Comparison of ENCODE assay signal across 2 cellular contexts in genomic region chr3:107524214-107525100, GRCh38.
A peak's percentile ranks its signal among the peaks of the same experiment; 100 is the strongest.
TF ChIP-seq lines count a peak whose summit lies in the region.

No MANE protein-coding gene starts in this region.

TF ChIP-seq in HEK293, 187 proteins besides CTCF, POLR2A, EP300 and RAD21 (continued from another document):
- TF ChIP-seq, protein P1, sequence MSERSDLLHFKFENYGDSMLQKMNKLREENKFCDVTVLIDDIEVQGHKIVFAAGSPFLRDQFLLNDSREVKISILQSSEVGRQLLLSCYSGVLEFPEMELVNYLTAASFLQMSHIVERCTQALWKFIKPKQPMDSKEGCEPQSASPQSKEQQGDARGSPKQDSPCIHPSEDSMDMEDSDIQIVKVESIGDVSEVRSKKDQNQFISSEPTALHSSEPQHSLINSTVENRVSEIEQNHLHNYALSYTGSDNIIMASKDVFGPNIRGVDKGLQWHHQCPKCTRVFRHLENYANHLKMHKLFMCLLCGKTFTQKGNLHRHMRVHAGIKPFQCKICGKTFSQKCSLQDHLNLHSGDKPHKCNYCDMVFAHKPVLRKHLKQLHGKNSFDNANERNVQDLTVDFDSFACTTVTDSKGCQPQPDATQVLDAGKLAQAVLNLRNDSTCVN (tag by site-specific recombination; optimal IDR thresholded peaks at IDR 0.05), result peak; percentile 41
- TF ChIP-seq ZNF600 (tag by site-specific recombination; IDR thresholded peaks at IDR 0.05), result 0 out of 2 replicates have a peak, but pooled peaks have one; percentile 5
- peak; percentile 6; the same call in 1 of the 2 replicates for TF ChIP-seq ZNF366 (tag by site-specific recombination; conservative IDR thresholded peaks at IDR 0.05)

TF ChIP-seq in SK-N-SH treated with all-trans-retinoic acid at 6 μM for 48 hours, 23 proteins besides CTCF, POLR2A, EP300 and RAD21 (continued from another document):
- TF ChIP-seq, protein P2, sequence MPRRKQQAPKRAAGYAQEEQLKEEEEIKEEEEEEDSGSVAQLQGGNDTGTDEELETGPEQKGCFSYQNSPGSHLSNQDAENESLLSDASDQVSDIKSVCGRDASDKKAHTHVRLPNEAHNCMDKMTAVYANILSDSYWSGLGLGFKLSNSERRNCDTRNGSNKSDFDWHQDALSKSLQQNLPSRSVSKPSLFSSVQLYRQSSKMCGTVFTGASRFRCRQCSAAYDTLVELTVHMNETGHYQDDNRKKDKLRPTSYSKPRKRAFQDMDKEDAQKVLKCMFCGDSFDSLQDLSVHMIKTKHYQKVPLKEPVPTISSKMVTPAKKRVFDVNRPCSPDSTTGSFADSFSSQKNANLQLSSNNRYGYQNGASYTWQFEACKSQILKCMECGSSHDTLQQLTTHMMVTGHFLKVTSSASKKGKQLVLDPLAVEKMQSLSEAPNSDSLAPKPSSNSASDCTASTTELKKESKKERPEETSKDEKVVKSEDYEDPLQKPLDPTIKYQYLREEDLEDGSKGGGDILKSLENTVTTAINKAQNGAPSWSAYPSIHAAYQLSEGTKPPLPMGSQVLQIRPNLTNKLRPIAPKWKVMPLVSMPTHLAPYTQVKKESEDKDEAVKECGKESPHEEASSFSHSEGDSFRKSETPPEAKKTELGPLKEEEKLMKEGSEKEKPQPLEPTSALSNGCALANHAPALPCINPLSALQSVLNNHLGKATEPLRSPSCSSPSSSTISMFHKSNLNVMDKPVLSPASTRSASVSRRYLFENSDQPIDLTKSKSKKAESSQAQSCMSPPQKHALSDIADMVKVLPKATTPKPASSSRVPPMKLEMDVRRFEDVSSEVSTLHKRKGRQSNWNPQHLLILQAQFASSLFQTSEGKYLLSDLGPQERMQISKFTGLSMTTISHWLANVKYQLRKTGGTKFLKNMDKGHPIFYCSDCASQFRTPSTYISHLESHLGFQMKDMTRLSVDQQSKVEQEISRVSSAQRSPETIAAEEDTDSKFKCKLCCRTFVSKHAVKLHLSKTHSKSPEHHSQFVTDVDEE (CRISPR knock-in tag; IDR thresholded peaks at IDR 0.05), result no peak
- no peak for TF ChIP-seq PATZ1 (CRISPR knock-in tag; IDR thresholded peaks at IDR 0.05; ENCODE audit: borderline replicate concordance)
- TF ChIP-seq, protein P3, sequence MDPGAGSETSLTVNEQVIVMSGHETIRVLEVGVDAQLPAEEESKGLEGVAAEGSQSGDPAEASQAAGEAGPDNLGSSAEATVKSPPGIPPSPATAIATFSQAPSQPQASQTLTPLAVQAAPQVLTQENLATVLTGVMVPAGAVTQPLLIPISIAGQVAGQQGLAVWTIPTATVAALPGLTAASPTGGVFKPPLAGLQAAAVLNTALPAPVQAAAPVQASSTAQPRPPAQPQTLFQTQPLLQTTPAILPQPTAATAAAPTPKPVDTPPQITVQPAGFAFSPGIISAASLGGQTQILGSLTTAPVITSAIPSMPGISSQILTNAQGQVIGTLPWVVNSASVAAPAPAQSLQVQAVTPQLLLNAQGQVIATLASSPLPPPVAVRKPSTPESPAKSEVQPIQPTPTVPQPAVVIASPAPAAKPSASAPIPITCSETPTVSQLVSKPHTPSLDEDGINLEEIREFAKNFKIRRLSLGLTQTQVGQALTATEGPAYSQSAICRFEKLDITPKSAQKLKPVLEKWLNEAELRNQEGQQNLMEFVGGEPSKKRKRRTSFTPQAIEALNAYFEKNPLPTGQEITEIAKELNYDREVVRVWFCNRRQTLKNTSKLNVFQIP (CRISPR knock-in tag; IDR thresholded peaks at IDR 0.05; ENCODE audit: borderline replicate concordance, low read depth), result no peak
- TF ChIP-seq ZC3H10 (CRISPR knock-in tag; IDR thresholded peaks at IDR 0.05), result no peak
- no peak for TF ChIP-seq BACH2 (CRISPR knock-in tag; IDR thresholded peaks at IDR 0.05; ENCODE audit: borderline replicate concordance)
- no peak for TF ChIP-seq TOX (CRISPR knock-in tag; IDR thresholded peaks at IDR 0.05; ENCODE audit: borderline replicate concordance)
- TF ChIP-seq OSR1 (CRISPR knock-in tag; IDR thresholded peaks at IDR 0.05), result no peak
- TF ChIP-seq CSDC2 (CRISPR knock-in tag; IDR thresholded peaks at IDR 0.05), result no peak
- TF ChIP-seq TCF4 (CRISPR knock-in tag; IDR thresholded peaks at IDR 0.05; ENCODE audit: borderline replicate concordance), result no peak
- no peak for TF ChIP-seq ZNF8 (CRISPR knock-in tag; IDR thresholded peaks at IDR 0.05)
